In genomic region chr10:21363753-21364104, GRCh38 we compare ENCODE assay signal across 12 cellular contexts.
DNase-seq lines count a peak whose midpoint lies in the region; ATAC-seq and TF ChIP-seq lines count a peak whose summit lies in the region.
"Had no signal": no experiment of that assay in that cellular context is flagged by ENCODE, and none has a peak within 500 bp of the region (broad histone marks: within the 10 kb centered on the region; RNA-seq: fewer than 3 reads in every experiment).

No MANE protein-coding gene starts in this region.

- POLR2A ChIA-PET in HEK293T (lab: Yijun Ruan, JAX): interaction anchor here (0.6 kb wide), 1 partner anchor 162 kb away, joined by 5 read pairs; the partner anchor contains the start of gene SKIDA1
- POLR2A ChIA-PET in WTC11 (lab: Charles Lee): no interaction called here

- CTCF ChIA-PET in HEK293T (lab: Yijun Ruan, JAX): no interaction called here
- CTCF ChIA-PET in WTC11 (lab: Charles Lee): interaction anchor here (1.7 kb wide), 1 partner anchor 85 kb away, joined by 6 read pairs; no protein-coding TSS in a partner anchor

- H3K4me3 Mint-ChIP-seq in WTC11: peak overlapping the region; percentile 32
- H3K4me3 Mint-ChIP-seq: CD8-positive, alpha-beta T cell had no signal

- H3K9me3 Mint-ChIP-seq in WTC11: peaks cover 6% of the 10 kb centered on the region; the same call in 1 of the 2 replicates
- H3K9me3 Mint-ChIP-seq: activated naive CD4-positive, alpha-beta T cell treated with anti-CD3 and anti-CD28 coated beads, Interleukin-2, amount 50 U/mL, for 72 hours; CD8-positive, alpha-beta T cell had no signal

- 67 to 86% (median 75%) methylated on average over 1 of the region's 1 CpG for WGBS in psoas muscle, 3 donors

- no peak for ATAC-seq in WTC11
- no peak for ATAC-seq in psoas muscle
- ATAC-seq in HG03565 (IDR thresholded peaks at IDR 0.05; ENCODE audit: unreplicated experiment): no peak
- ATAC-seq: activated naive CD4-positive, alpha-beta T cell treated with anti-CD3 and anti-CD28 coated beads, Interleukin-2, amount 50 U/mL, for 72 hours; CD8-positive, alpha-beta T cell had no signal

- no peaks in the 10 kb centered on the region for H3K27me3 ChIP-seq in psoas muscle (ENCODE audit: insufficient read depth in 3 of 3, low read length in 2 of 3)

- intact Hi-C loops in psoas muscle (cut with DNase I): no loop called here

- H3K36me3 ChIP-seq in psoas muscle (ENCODE audit: insufficient read depth in 1 of 2, low read depth in 1 of 2): no peaks in the 10 kb centered on the region

- no peaks in the 10 kb centered on the region for H3K9me3 ChIP-seq in psoas muscle

- TF ChIP-seq CTCF in WTC11 (IDR thresholded peaks at IDR 0.05): no peak
- no peak for TF ChIP-seq CTCF in fibroblast of pulmonary artery (IDR thresholded peaks at IDR 0.05; ENCODE audit: low read length, missing control alignments)
- no peak for TF ChIP-seq CTCF in psoas muscle (IDR thresholded peaks at IDR 0.05)

- no peaks in the 10 kb centered on the region for H3K36me3 Mint-ChIP-seq in WTC11
- H3K36me3 Mint-ChIP-seq: activated naive CD4-positive, alpha-beta T cell treated with anti-CD3 and anti-CD28 coated beads, Interleukin-2, amount 50 U/mL, for 72 hours; CD8-positive, alpha-beta T cell had no signal

- peak overlapping the region; percentile 99 for H3K27ac Mint-ChIP-seq in WTC11
- H3K27ac Mint-ChIP-seq: CD8-positive, alpha-beta T cell had no signal

- peaks cover 38% of the 10 kb centered on the region for H3K4me1 Mint-ChIP-seq in WTC11

- peak overlapping the region; percentile 43 for H3K27ac ChIP-seq in psoas muscle

- H3K27me3 Mint-ChIP-seq in WTC11 (ENCODE audit: low read depth): no peaks in the 10 kb centered on the region

- H3K4me3 ChIP-seq in fibroblast of pulmonary artery (replicated peaks; ENCODE audit: low read depth, low read length) (no peak overlapping the region), psoas muscle (no peak overlapping the region)

- no peaks in the 10 kb centered on the region for H3K4me1 ChIP-seq in psoas muscle

- DNase-seq in HEK293T (ENCODE audit: extremely low spot score) (no peak), WTC11 (ENCODE audit: low spot score) (no peak), fibroblast of pulmonary artery (ENCODE audit: low read depth) (peak; percentile 14), psoas muscle (no peak), NOMO-1 treated with dmso at 0.1 percent for 144 hours (lab: John Stamatoyannopoulos, UW; ENCODE audit: unreplicated experiment) (no peak), C1 segment of cervical spinal cord (lab: John Stamatoyannopoulos, UW) (no peak), anterior cingulate cortex (lab: John Stamatoyannopoulos, UW) (no peak)
- DNase-seq: CD8-positive, alpha-beta T cell; midbrain; NCI-H2171 treated with DMSO at 0.1 percent for 48 hours had no signal

TF ChIP-seq in HEK293T, 16 proteins besides CTCF, POLR2A, EP300 and RAD21:
- TF ChIP-seq FOXK2 (IDR thresholded peaks at IDR 0.05) (no peak), ZNF384 (IDR thresholded peaks at IDR 0.05) (peak; percentile 63)

TF ChIP-seq in WTC11, 78 proteins besides CTCF, POLR2A, EP300 and RAD21 (continues in another document):
- no peak for TF ChIP-seq IRF2 (CRISPR knock-in tag; IDR thresholded peaks at IDR 0.05; ENCODE audit: borderline replicate concordance, low read depth)
- no peak for TF ChIP-seq CREM (CRISPR knock-in tag; IDR thresholded peaks at IDR 0.05)
- TF ChIP-seq, protein P1, sequence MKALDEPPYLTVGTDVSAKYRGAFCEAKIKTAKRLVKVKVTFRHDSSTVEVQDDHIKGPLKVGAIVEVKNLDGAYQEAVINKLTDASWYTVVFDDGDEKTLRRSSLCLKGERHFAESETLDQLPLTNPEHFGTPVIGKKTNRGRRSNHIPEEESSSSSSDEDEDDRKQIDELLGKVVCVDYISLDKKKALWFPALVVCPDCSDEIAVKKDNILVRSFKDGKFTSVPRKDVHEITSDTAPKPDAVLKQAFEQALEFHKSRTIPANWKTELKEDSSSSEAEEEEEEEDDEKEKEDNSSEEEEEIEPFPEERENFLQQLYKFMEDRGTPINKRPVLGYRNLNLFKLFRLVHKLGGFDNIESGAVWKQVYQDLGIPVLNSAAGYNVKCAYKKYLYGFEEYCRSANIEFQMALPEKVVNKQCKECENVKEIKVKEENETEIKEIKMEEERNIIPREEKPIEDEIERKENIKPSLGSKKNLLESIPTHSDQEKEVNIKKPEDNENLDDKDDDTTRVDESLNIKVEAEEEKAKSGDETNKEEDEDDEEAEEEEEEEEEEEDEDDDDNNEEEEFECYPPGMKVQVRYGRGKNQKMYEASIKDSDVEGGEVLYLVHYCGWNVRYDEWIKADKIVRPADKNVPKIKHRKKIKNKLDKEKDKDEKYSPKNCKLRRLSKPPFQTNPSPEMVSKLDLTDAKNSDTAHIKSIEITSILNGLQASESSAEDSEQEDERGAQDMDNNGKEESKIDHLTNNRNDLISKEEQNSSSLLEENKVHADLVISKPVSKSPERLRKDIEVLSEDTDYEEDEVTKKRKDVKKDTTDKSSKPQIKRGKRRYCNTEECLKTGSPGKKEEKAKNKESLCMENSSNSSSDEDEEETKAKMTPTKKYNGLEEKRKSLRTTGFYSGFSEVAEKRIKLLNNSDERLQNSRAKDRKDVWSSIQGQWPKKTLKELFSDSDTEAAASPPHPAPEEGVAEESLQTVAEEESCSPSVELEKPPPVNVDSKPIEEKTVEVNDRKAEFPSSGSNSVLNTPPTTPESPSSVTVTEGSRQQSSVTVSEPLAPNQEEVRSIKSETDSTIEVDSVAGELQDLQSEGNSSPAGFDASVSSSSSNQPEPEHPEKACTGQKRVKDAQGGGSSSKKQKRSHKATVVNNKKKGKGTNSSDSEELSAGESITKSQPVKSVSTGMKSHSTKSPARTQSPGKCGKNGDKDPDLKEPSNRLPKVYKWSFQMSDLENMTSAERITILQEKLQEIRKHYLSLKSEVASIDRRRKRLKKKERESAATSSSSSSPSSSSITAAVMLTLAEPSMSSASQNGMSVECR (CRISPR knock-in tag; IDR thresholded peaks at IDR 0.05; ENCODE audit: borderline replicate concordance): no peak
- no peak for TF ChIP-seq CREB1 (CRISPR knock-in tag; IDR thresholded peaks at IDR 0.05)
- TF ChIP-seq, protein P2, sequence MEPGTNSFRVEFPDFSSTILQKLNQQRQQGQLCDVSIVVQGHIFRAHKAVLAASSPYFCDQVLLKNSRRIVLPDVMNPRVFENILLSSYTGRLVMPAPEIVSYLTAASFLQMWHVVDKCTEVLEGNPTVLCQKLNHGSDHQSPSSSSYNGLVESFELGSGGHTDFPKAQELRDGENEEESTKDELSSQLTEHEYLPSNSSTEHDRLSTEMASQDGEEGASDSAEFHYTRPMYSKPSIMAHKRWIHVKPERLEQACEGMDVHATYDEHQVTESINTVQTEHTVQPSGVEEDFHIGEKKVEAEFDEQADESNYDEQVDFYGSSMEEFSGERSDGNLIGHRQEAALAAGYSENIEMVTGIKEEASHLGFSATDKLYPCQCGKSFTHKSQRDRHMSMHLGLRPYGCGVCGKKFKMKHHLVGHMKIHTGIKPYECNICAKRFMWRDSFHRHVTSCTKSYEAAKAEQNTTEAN (CRISPR knock-in tag; IDR thresholded peaks at IDR 0.05): no peak
- TF ChIP-seq, protein P3, sequence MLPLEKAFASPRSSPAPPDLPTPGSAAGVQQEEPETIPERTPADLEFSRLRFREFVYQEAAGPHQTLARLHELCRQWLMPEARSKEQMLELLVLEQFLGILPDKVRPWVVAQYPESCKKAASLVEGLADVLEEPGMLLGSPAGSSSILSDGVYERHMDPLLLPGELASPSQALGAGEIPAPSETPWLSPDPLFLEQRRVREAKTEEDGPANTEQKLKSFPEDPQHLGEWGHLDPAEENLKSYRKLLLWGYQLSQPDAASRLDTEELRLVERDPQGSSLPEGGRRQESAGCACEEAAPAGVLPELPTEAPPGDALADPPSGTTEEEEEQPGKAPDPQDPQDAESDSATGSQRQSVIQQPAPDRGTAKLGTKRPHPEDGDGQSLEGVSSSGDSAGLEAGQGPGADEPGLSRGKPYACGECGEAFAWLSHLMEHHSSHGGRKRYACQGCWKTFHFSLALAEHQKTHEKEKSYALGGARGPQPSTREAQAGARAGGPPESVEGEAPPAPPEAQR (CRISPR knock-in tag; IDR thresholded peaks at IDR 0.05): no peak
- no peak for TF ChIP-seq E2F5 (CRISPR knock-in tag; IDR thresholded peaks at IDR 0.05)
- TF ChIP-seq MYBL2 (CRISPR knock-in tag; IDR thresholded peaks at IDR 0.05): no peak
- no peak for TF ChIP-seq FOXP1 (CRISPR knock-in tag; IDR thresholded peaks at IDR 0.05; ENCODE audit: borderline replicate concordance)
- no peak for TF ChIP-seq USF2 (CRISPR knock-in tag; IDR thresholded peaks at IDR 0.05)
- no peak for TF ChIP-seq E2F1 (CRISPR knock-in tag; IDR thresholded peaks at IDR 0.05)
